28 cellular contexts compared by ENCODE assay signal in genomic region chr16:89786474-89787364, GRCh38. TPM values are rescaled to one million over a fixed set of nuclear protein-coding genes. Genes with fewer than 3 reads are reported as not detected.
DNase-seq lines count a peak whose midpoint lies in the region; ATAC-seq and TF ChIP-seq lines count a peak whose summit lies in the region.
"Had no signal": no experiment of that assay in that cellular context is flagged by ENCODE, and none has a peak within 500 bp of the region (broad histone marks: within the 10 kb centered on the region; RNA-seq: fewer than 3 reads in every experiment).

No MANE protein-coding gene starts in this region.

- ATAC-seq in activated CD8-positive, alpha-beta memory T cell treated with anti-CD3 and anti-CD28 coated beads, Interleukin-2, amount 10 ng/mL, durations not matched to agents 7 days and 5 days = no peak
- ATAC-seq in naive thymus-derived CD4-positive, alpha-beta T cell = no peak
- no peak for ATAC-seq in stimulated activated naive CD8-positive, alpha-beta T cell treated with anti-CD3 and anti-CD28 coated beads, Interleukin-15, Interleukin-2, amounts not matched to agents 100 U/mL and 50 U/mL, for 24 hours
- ATAC-seq: A549, GM23338, upper lobe of right lung had no signal

- no peaks in the 10 kb centered on the region for H3K27me3 ChIP-seq in naive thymus-derived CD4-positive, alpha-beta T cell (ENCODE audit: control insufficient read depth in 2 of 2, insufficient read depth in 2 of 2, low read length in 2 of 2)
- H3K27me3 ChIP-seq: SJSA1, upper lobe of right lung had no signal

- H3K36me3 ChIP-seq in naive thymus-derived CD4-positive, alpha-beta T cell (ENCODE audit: control insufficient read depth in 2 of 3, insufficient read depth in 3 of 3, low read length in 3 of 3) = no peaks in the 10 kb centered on the region
- H3K36me3 ChIP-seq: prostate gland, upper lobe of right lung had no signal

- POLR2A ChIA-PET in naive thymus-derived CD4-positive, alpha-beta T cell (lab: Charles Lee) = interaction anchor here (0.8 to 3.3 kb wide), 6 partner anchors 37 to 290 kb away, joined by 3 to 15 read pairs (median 4); partner anchors contain the start of genes TCF25 and VPS9D1

- CTCF ChIA-PET in activated CD8-positive, alpha-beta memory T cell treated with anti-CD3 and anti-CD28 coated beads, Interleukin-2, amount 10 ng/mL, durations not matched to agents 7 days and 5 days (lab: Charles Lee) = interaction anchor here (1.1 to 5.4 kb wide), 5 partner anchors 18 to 86 kb away, joined by 3 to 35 read pairs (median 6); partner anchors contain the start of gene SPATA2L
- CTCF ChIA-PET in naive thymus-derived CD4-positive, alpha-beta T cell (lab: Charles Lee) = interaction anchor here (0.5 to 4.7 kb wide), 3 partner anchors 80 to 99 kb away, joined by 4 to 27 read pairs (median 9); no protein-coding TSS in a partner anchor

- H3K9me3 Mint-ChIP-seq in activated CD8-positive, alpha-beta memory T cell treated with anti-CD3 and anti-CD28 coated beads, Interleukin-2, amount 10 ng/mL, durations not matched to agents 7 days and 5 days (ENCODE audit: low read depth) = no peaks in the 10 kb centered on the region
- H3K9me3 Mint-ChIP-seq in brain = no peaks in the 10 kb centered on the region
- H3K9me3 Mint-ChIP-seq in naive thymus-derived CD4-positive, alpha-beta T cell = no peaks in the 10 kb centered on the region
- H3K9me3 Mint-ChIP-seq: dendritic cell treated with granulocyte-macrophage colony-stimulating factor and Interleukin-4, amounts not matched to agents 40 ng/mL and 50 ng/mL, for 4 days; GM23338; T-helper 1 cell treated with Interleukin-12 subunit alpha and Interleukin-12 subunit beta and Interleukin-4 antibody, amounts not matched to agents 30 μg/mL and 1 μg/mL, for 36 hours had no signal

- H3K4me3 Mint-ChIP-seq in activated CD8-positive, alpha-beta memory T cell treated with anti-CD3 and anti-CD28 coated beads, Interleukin-2, amount 10 ng/mL, durations not matched to agents 7 days and 5 days = no peak overlapping the region
- no peak overlapping the region for H3K4me3 Mint-ChIP-seq in brain
- H3K4me3 Mint-ChIP-seq in naive thymus-derived CD4-positive, alpha-beta T cell = peak overlapping the region in 6 of 10 donors; percentile 33 to 69 (median 48)
- H3K4me3 Mint-ChIP-seq: B cell; dendritic cell treated with granulocyte-macrophage colony-stimulating factor and Interleukin-4, amounts not matched to agents 40 ng/mL and 50 ng/mL, for 4 days; GM23338; T-helper 1 cell treated with Interleukin-12 subunit alpha and Interleukin-12 subunit beta and Interleukin-4 antibody, amounts not matched to agents 30 μg/mL and 1 μg/mL, for 36 hours had no signal

- TF ChIP-seq CTCF in brain (conservative IDR thresholded peaks at IDR 0.05) = no peak

- intact Hi-C loops in naive thymus-derived CD4-positive, alpha-beta T cell (cut with micrococcal nuclease) = loop anchor here in 1 of 2 donors (5.0 kb wide), 1 partner anchor 49 kb away; no protein-coding TSS in a partner anchor

- H3K27me3 Mint-ChIP-seq in activated CD8-positive, alpha-beta memory T cell treated with anti-CD3 and anti-CD28 coated beads, Interleukin-2, amount 10 ng/mL, durations not matched to agents 7 days and 5 days = no peaks in the 10 kb centered on the region
- H3K27me3 Mint-ChIP-seq in brain = no peaks in the 10 kb centered on the region
- H3K27me3 Mint-ChIP-seq in naive thymus-derived CD4-positive, alpha-beta T cell = no peaks in the 10 kb centered on the region
- H3K27me3 Mint-ChIP-seq: B cell; dendritic cell treated with granulocyte-macrophage colony-stimulating factor and Interleukin-4, amounts not matched to agents 40 ng/mL and 50 ng/mL, for 4 days had no signal

- DNase-seq in activated CD8-positive, alpha-beta memory T cell treated with anti-CD3 and anti-CD28 coated beads, Interleukin-2, amount 10 ng/mL, durations not matched to agents 7 days and 5 days = no peak
- DNase-seq in activated CD8-positive, alpha-beta memory T cell treated with anti-CD3 and anti-CD28 coated beads, Interleukin-2, amount 50 U/mL, for 4 hours = no peak
- DNase-seq in NCI-H2227 (lab: John Stamatoyannopoulos, UW; ENCODE audit: unreplicated experiment) = peak; percentile 81
- no peak for DNase-seq in naive thymus-derived CD4-positive, alpha-beta T cell
- no peak for DNase-seq in stimulated activated naive CD8-positive, alpha-beta T cell treated with anti-CD3 and anti-CD28 coated beads, Interleukin-15, Interleukin-2, amounts not matched to agents 100 U/mL and 50 U/mL, for 24 hours
- DNase-seq in glomerular visceral epithelial cell (ENCODE audit: extremely low spot score) = no peak
- DNase-seq in occipital lobe (lab: John Stamatoyannopoulos, UW) = no peak
- DNase-seq: activated CD4-positive, alpha-beta T cell treated with anti-CD3 and anti-CD28 coated beads, Interleukin-2, amount 50 U/mL, for 1 hour; activated gamma-delta T cell; anterior cingulate cortex; COR-L47; DMS79; GF-D8; islet precursor cell; NCI-H146; NCI-H526; stimulated activated CD8-positive, alpha-beta memory T cell treated with anti-CD3 and anti-CD28 coated beads, Interleukin-4, amount 100 ng/mL, for 48 hours; upper lobe of right lung had no signal

- peaks cover 28 to 36% of the 10 kb centered on the region in 2 donors for H3K4me1 ChIP-seq in naive thymus-derived CD4-positive, alpha-beta T cell (ENCODE audit: control insufficient read depth in 2 of 2, insufficient read depth in 2 of 2, low read length in 2 of 2)
- H3K4me1 ChIP-seq: A549, prostate gland, SJSA1, upper lobe of right lung had no signal

- peaks cover 34% of the 10 kb centered on the region for H3K4me1 Mint-ChIP-seq in activated CD8-positive, alpha-beta memory T cell treated with anti-CD3 and anti-CD28 coated beads, Interleukin-2, amount 10 ng/mL, durations not matched to agents 7 days and 5 days
- H3K4me1 Mint-ChIP-seq in brain = peaks cover 7% of the 10 kb centered on the region
- H3K4me1 Mint-ChIP-seq in naive thymus-derived CD4-positive, alpha-beta T cell = peaks cover 21 to 32% (median 28%) of the 10 kb centered on the region in 7 donors
- H3K4me1 Mint-ChIP-seq: B cell, GM23338 had no signal

- H3K9me3 ChIP-seq in naive thymus-derived CD4-positive, alpha-beta T cell (ENCODE audit: control insufficient read depth in 2 of 3, low read length in 3 of 3) = no peaks in the 10 kb centered on the region
- H3K9me3 ChIP-seq: A549, prostate gland, SJSA1, upper lobe of right lung had no signal

- H3K4me3 ChIP-seq in naive thymus-derived CD4-positive, alpha-beta T cell (ENCODE audit: low read length) = no peak overlapping the region
- H3K4me3 ChIP-seq: A549, GM23338, lung, prostate gland, SJSA1, upper lobe of right lung had no signal

- H3K27ac ChIP-seq in naive thymus-derived CD4-positive, alpha-beta T cell (ENCODE audit: low read depth, low read length) = no peak overlapping the region
- H3K27ac ChIP-seq: A549, KMS-11, prostate gland, SJSA1, upper lobe of right lung had no signal

- H3K27ac Mint-ChIP-seq in activated CD8-positive, alpha-beta memory T cell treated with anti-CD3 and anti-CD28 coated beads, Interleukin-2, amount 10 ng/mL, durations not matched to agents 7 days and 5 days = peak overlapping the region; percentile 73
- H3K27ac Mint-ChIP-seq in brain = peak overlapping the region; percentile 12 to 73 (median 39)
- H3K27ac Mint-ChIP-seq in naive thymus-derived CD4-positive, alpha-beta T cell = peak overlapping the region in 7 of 9 donors; percentile 17 to 86 (median 57)
- H3K27ac Mint-ChIP-seq: B cell; dendritic cell treated with granulocyte-macrophage colony-stimulating factor and Interleukin-4, amounts not matched to agents 40 ng/mL and 50 ng/mL, for 4 days; GM23338; T-helper 1 cell treated with Interleukin-12 subunit alpha and Interleukin-12 subunit beta and Interleukin-4 antibody, amounts not matched to agents 30 μg/mL and 1 μg/mL, for 36 hours had no signal

- H3K36me3 Mint-ChIP-seq in activated CD8-positive, alpha-beta memory T cell treated with anti-CD3 and anti-CD28 coated beads, Interleukin-2, amount 10 ng/mL, durations not matched to agents 7 days and 5 days = peaks cover 54% of the 10 kb centered on the region
- peaks cover 28% of the 10 kb centered on the region for H3K36me3 Mint-ChIP-seq in brain
- peaks cover 0 to 16% (median 0%) of the 10 kb centered on the region in 5 donors for H3K36me3 Mint-ChIP-seq in naive thymus-derived CD4-positive, alpha-beta T cell

RNA-seq across cellular contexts. Expression of gene FANCA, which starts 29.7 kb away (rescaled TPM):
- 100 to 1,000 TPM; 135 to 202 TPM for total RNA-seq in activated CD8-positive, alpha-beta memory T cell treated with anti-CD3 and anti-CD28 coated beads, Interleukin-2, amount 10 ng/mL, durations not matched to agents 7 days and 5 days
- 22.1 TPM for polyA plus RNA-seq in brain (ENCODE audit: insufficient read depth, low read depth, low replicate concordance)
- total RNA-seq in naive thymus-derived CD4-positive, alpha-beta T cell = 100 to 1,000 TPM in 1 of 5 experiments, 10 to 100 TPM in 1, 1 to 10 TPM in 3; 3.5 to 111 (median 7.9) TPM
- 1 to 10 TPM in 1 of 2 donors, under 1 TPM in 1; 0.59 to 3.4 TPM for polyA plus RNA-seq in naive thymus-derived CD4-positive, alpha-beta T cell
- 10.8 TPM for total RNA-seq in occipital lobe

RNA-seq across cellular contexts. Expression of gene SPIRE2, which starts 41.6 kb away (rescaled TPM):
- total RNA-seq in activated CD8-positive, alpha-beta memory T cell treated with anti-CD3 and anti-CD28 coated beads, Interleukin-2, amount 10 ng/mL, durations not matched to agents 7 days and 5 days = under 1 TPM; 0.44 to 0.80 TPM
- 14.9 TPM for polyA plus RNA-seq in brain (ENCODE audit: insufficient read depth, low read depth, low replicate concordance)
- 1 to 10 TPM; 1.2 to 3.5 (median 3.0) TPM for total RNA-seq in naive thymus-derived CD4-positive, alpha-beta T cell
- polyA plus RNA-seq in naive thymus-derived CD4-positive, alpha-beta T cell = under 1 TPM; 0.32 to 0.35 TPM
- total RNA-seq in occipital lobe = 17.0 TPM

Comparison
In these comparisons a context has a peak if more than half of its experiments do, and no peak if none do; other contexts are left out.
1. H3K4me3 Mint-ChIP-seq: peak in naive thymus-derived CD4-positive, alpha-beta T cell (6 of 10); none in activated CD8-positive, alpha-beta memory T cell treated with anti-CD3 and anti-CD28 coated beads, Interleukin-2, amount 10 ng/mL, durations not matched to agents 7 days and 5 days (single experiment) and brain (0 of 5).
2. Peak in every context shown above with its lines, with median percentiles within 50 percentile points of each other: H3K27ac Mint-ChIP-seq.